21 cellular contexts compared by ENCODE assay signal in the genomic region with DNA sequence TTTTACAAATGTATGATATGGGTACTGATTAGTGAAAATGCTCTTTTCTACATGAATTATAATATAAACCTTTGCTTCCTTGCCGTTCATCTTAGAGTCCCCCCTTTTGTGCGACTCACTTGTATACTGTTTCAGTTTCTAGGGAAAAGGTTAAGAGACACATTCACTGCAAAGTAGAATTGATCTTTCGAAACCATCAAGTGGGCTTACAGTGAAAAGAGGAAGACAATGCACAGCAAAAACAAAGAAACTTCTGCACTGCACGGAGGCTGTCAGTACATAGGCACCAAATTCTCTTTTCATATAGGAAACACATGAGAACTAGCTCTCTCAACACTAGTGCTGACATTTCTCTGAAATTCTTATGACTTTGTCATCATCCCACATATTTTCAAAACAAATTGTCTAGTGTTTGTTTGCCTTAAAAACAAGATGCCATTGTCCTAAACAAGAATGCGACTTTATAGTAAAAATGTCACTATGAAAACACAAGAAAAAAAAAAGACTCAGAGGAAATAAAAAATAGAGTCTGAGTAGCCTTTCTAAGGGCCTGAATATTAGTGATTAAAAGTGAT.
DNase-seq lines count a peak whose midpoint lies in the region; ATAC-seq, FAIRE-seq and TF ChIP-seq lines count a peak whose summit lies in the region.
"Had no signal": no experiment of that assay in that cellular context is flagged by ENCODE, and none has a peak within 500 bp of the region (broad histone marks: within the 10 kb centered on the region; RNA-seq: fewer than 3 reads in every experiment).

No MANE protein-coding gene starts in this region.

- peaks cover 13 to 26% (median 25%) of the 10 kb centered on the region in 3 donors for H3K4me1 Mint-ChIP-seq in naive B cell
- H3K4me1 Mint-ChIP-seq: activated CD8-positive, alpha-beta memory T cell treated with anti-CD3 and anti-CD28 coated beads, Interleukin-2, amount 10 ng/mL, durations not matched to agents 7 days and 5 days; stimulated activated naive CD8-positive, alpha-beta T cell treated with anti-CD3 and anti-CD28 coated beads, Interleukin-15, amount 100 ng/mL, for 72 hours had no signal

- H3K9ac ChIP-seq in OCI-LY3 (ENCODE audit: low read length), result no peak overlapping the region

- H2AFZ ChIP-seq in OCI-LY3 (ENCODE audit: low read depth, low read length), result no peak overlapping the region
- H2AFZ ChIP-seq: PC-9 had no signal

- H3K27ac ChIP-seq in OCI-LY3 (ENCODE audit: low read length) (no peak overlapping the region), foreskin keratinocyte (no peak overlapping the region)
- H3K27ac ChIP-seq: gastrocnemius medialis, PC-9, WERI-Rb-1 had no signal

- peak overlapping the region; percentile 16; the same call in 1 of the 2 replicates for H3K4me2 ChIP-seq in OCI-LY3 (ENCODE audit: low read length)
- H3K4me2 ChIP-seq: PC-9 had no signal

- no peaks in the 10 kb centered on the region for H3K79me2 ChIP-seq in OCI-LY3 (ENCODE audit: low read length)

- H3K27me3 ChIP-seq in OCI-LY3 (ENCODE audit: low read depth, low read length) (no peaks in the 10 kb centered on the region), foreskin keratinocyte (no peaks in the 10 kb centered on the region)
- H3K27me3 ChIP-seq: gastrocnemius medialis had no signal

- peaks cover 3% of the 10 kb centered on the region; the same call in 1 of the 2 replicates for H3K4me1 ChIP-seq in OCI-LY3 (ENCODE audit: low read length)
- no peaks in the 10 kb centered on the region for H3K4me1 ChIP-seq in foreskin keratinocyte
- H3K4me1 ChIP-seq: gastrocnemius medialis had no signal

- peak; percentile 64 for ATAC-seq in HG03378 (IDR thresholded peaks at IDR 0.05; ENCODE audit: unreplicated experiment)
- ATAC-seq in naive B cell (ENCODE audit: low read depth in 2 of 2), result peak; percentile 95 to 97
- no peak for ATAC-seq in foreskin keratinocyte
- ATAC-seq in HG03196 (IDR thresholded peaks at IDR 0.05; ENCODE audit: unreplicated experiment), result no peak
- ATAC-seq: activated CD8-positive, alpha-beta memory T cell treated with anti-CD3 and anti-CD28 coated beads, Interleukin-2, amount 10 ng/mL, durations not matched to agents 7 days and 5 days; gastrocnemius medialis; naive thymus-derived CD8-positive, alpha-beta T cell; stimulated activated naive CD8-positive, alpha-beta T cell treated with anti-CD3 and anti-CD28 coated beads, Interleukin-15, amount 100 ng/mL, for 72 hours had no signal

- TF ChIP-seq CTCF in OCI-LY3 (IDR thresholded peaks at IDR 0.05; ENCODE audit: low read depth, low read length) (no peak), foreskin keratinocyte (conservative IDR thresholded peaks at IDR 0.05) (no peak)

- no peaks in the 10 kb centered on the region for H4K20me1 ChIP-seq in OCI-LY3 (ENCODE audit: insufficient read depth, low read length)

- peak; percentile 21 for FAIRE-seq in GM18507 (lab: Jason Lieb, UNC)
- FAIRE-seq: astrocyte, endothelial cell of umbilical vein had no signal

- H3K4me3 Mint-ChIP-seq in naive B cell, result peak overlapping the region; percentile 58 to 84 (median 69)
- H3K4me3 Mint-ChIP-seq: activated CD8-positive, alpha-beta memory T cell treated with anti-CD3 and anti-CD28 coated beads, Interleukin-2, amount 10 ng/mL, durations not matched to agents 7 days and 5 days; stimulated activated naive CD8-positive, alpha-beta T cell treated with anti-CD3 and anti-CD28 coated beads, Interleukin-15, amount 100 ng/mL, for 72 hours had no signal

- no peaks in the 10 kb centered on the region for H3K9me3 Mint-ChIP-seq in naive B cell
- H3K9me3 Mint-ChIP-seq: naive thymus-derived CD8-positive, alpha-beta T cell; stimulated activated naive CD8-positive, alpha-beta T cell treated with anti-CD3 and anti-CD28 coated beads, Interleukin-15, amount 100 ng/mL, for 72 hours had no signal

- H3K4me3 ChIP-seq in OCI-LY3 (ENCODE audit: low read length), result no peak overlapping the region
- H3K4me3 ChIP-seq: gastrocnemius medialis, lung, PC-9 had no signal

- no peaks in the 10 kb centered on the region for H3K27me3 Mint-ChIP-seq in naive B cell
- H3K27me3 Mint-ChIP-seq: activated CD8-positive, alpha-beta memory T cell treated with anti-CD3 and anti-CD28 coated beads, Interleukin-2, amount 10 ng/mL, durations not matched to agents 7 days and 5 days; stimulated activated naive CD8-positive, alpha-beta T cell treated with anti-CD3 and anti-CD28 coated beads, Interleukin-15, amount 100 ng/mL, for 72 hours had no signal

- H3K27ac Mint-ChIP-seq in naive B cell, result peak overlapping the region in 4 of 6 donors; percentile 2 to 71 (median 56)
- H3K27ac Mint-ChIP-seq: activated CD8-positive, alpha-beta memory T cell treated with anti-CD3 and anti-CD28 coated beads, Interleukin-2, amount 10 ng/mL, durations not matched to agents 7 days and 5 days; naive thymus-derived CD8-positive, alpha-beta T cell; stimulated activated naive CD8-positive, alpha-beta T cell treated with anti-CD3 and anti-CD28 coated beads, Interleukin-15, amount 100 ng/mL, for 72 hours had no signal

- no peaks in the 10 kb centered on the region for H3K36me3 Mint-ChIP-seq in naive B cell
- H3K36me3 Mint-ChIP-seq: activated CD8-positive, alpha-beta memory T cell treated with anti-CD3 and anti-CD28 coated beads, Interleukin-2, amount 10 ng/mL, durations not matched to agents 7 days and 5 days; naive thymus-derived CD8-positive, alpha-beta T cell had no signal

- DNase-seq in GM18507 (ENCODE audit: extremely low spot score, insufficient read length, low read depth) (no peak), naive B cell (peak; percentile 42), occipital lobe (lab: John Stamatoyannopoulos, UW) (no peak), foreskin keratinocyte (no peak)
- no peak for DNase-seq in activated T-cell treated with anti-CD3 and anti-CD28 coated beads, Interleukin-2, amount 50 U/mL, for 1 hour
- DNase-seq: activated CD8-positive, alpha-beta memory T cell treated with anti-CD3 and anti-CD28 coated beads, Interleukin-2, amount 10 ng/mL, durations not matched to agents 7 days and 5 days; activated gamma-delta T cell treated with Interleukin-2 at 50 U/mL for 16 hours; gastrocnemius medialis; KG1; naive thymus-derived CD8-positive, alpha-beta T cell; NCI-H1694 treated with DMSO at 0.1 percent for 48 hours; PC-9; stimulated activated naive CD8-positive, alpha-beta T cell treated with anti-CD3 and anti-CD28 coated beads, Interleukin-15, amount 100 ng/mL, for 72 hours; T-helper 1 cell; WERI-Rb-1 had no signal

- no peaks in the 10 kb centered on the region for H3K9me3 ChIP-seq in OCI-LY3 (ENCODE audit: insufficient read depth, low read length)
- H3K9me3 ChIP-seq: gastrocnemius medialis had no signal

- H3K36me3 ChIP-seq in OCI-LY3 (replicated peaks; ENCODE audit: low read depth, low read length), result no peaks in the 10 kb centered on the region
- H3K36me3 ChIP-seq: gastrocnemius medialis, WERI-Rb-1 had no signal

Comparison
In these comparisons a context has a peak if more than half of its experiments do, and no peak if none do; other contexts are left out.
1. ATAC-seq: peak in HG03378 (single experiment) and naive B cell (2 of 2); none in foreskin keratinocyte (single experiment) and HG03196 (single experiment).